20 cellular contexts compared by ENCODE assay signal in genomic region chr2:217383620-217384019, GRCh38.
DNase-seq lines count a peak whose midpoint lies in the region; ATAC-seq and TF ChIP-seq lines count a peak whose summit lies in the region.
"Had no signal": no experiment of that assay in that cellular context is flagged by ENCODE, and none has a peak within 500 bp of the region (broad histone marks: within the 10 kb centered on the region; RNA-seq: fewer than 3 reads in every experiment).

No MANE protein-coding gene starts in this region.

- TF ChIP-seq CTCF in fibroblast of villous mesenchyme (IDR thresholded peaks at IDR 0.05; ENCODE audit: insufficient read depth, low read depth, low read length) = no peak
- TF ChIP-seq CTCF in stomach (IDR thresholded peaks at IDR 0.05) = no peak

- no peak for TF ChIP-seq EP300 in stomach (IDR thresholded peaks at IDR 0.05)

- H3K27ac ChIP-seq in stomach = peak overlapping the region in 4 of 5 donors; percentile 18 to 34 (median 30)
- H3K27ac ChIP-seq: neutrophil, psoas muscle had no signal

- no peaks in the 10 kb centered on the region for H3K27me3 Mint-ChIP-seq in stimulated activated naive CD8-positive, alpha-beta T cell treated with anti-CD3 and anti-CD28 coated beads, Interleukin-15, amount 100 ng/mL, for 72 hours
- H3K27me3 Mint-ChIP-seq in T-helper 2 cell treated with Interferon-gamma antibody and Interleukin-4, amounts not matched to agents 5 μg/mL and 100 μg/mL, for 36 hours (ENCODE audit: low read depth) = peaks cover 2% of the 10 kb centered on the region
- H3K27me3 Mint-ChIP-seq: activated CD8-positive, alpha-beta T cell treated with anti-CD3 and anti-CD28 coated beads for 36 hours; CD4-positive, CD25-positive, alpha-beta regulatory T cell; memory B cell had no signal

- H3K4me1 ChIP-seq in stomach = no peaks in the 10 kb centered on the region

- no peaks in the 10 kb centered on the region for H3K36me3 Mint-ChIP-seq in T-helper 2 cell treated with Interferon-gamma antibody and Interleukin-4, amounts not matched to agents 5 μg/mL and 100 μg/mL, for 36 hours (ENCODE audit: low read depth)
- H3K36me3 Mint-ChIP-seq: activated naive CD8-positive, alpha-beta T cell treated with anti-CD3 and anti-CD28 coated beads for 36 hours; memory B cell; type B pancreatic cell had no signal

- H3K4me3 ChIP-seq in fibroblast of villous mesenchyme (ENCODE audit: low read depth, low read length) (no peak overlapping the region), stomach (no peak overlapping the region)
- H3K4me3 ChIP-seq: GM12878, psoas muscle had no signal

- intact Hi-C loops in stomach (cut with DNase I; ENCODE audit: low total_unique reads) = no loop called here

- no peak for TF ChIP-seq POLR2A in stomach (IDR thresholded peaks at IDR 0.05)

- H3K9me3 Mint-ChIP-seq in stimulated activated naive CD8-positive, alpha-beta T cell treated with anti-CD3 and anti-CD28 coated beads, Interleukin-15, amount 100 ng/mL, for 72 hours = peaks cover 5 to 7% of the 10 kb centered on the region in 2 donors
- H3K9me3 Mint-ChIP-seq in T-helper 2 cell treated with Interferon-gamma antibody and Interleukin-4, amounts not matched to agents 5 μg/mL and 100 μg/mL, for 36 hours = no peaks in the 10 kb centered on the region
- H3K9me3 Mint-ChIP-seq: activated CD8-positive, alpha-beta T cell treated with anti-CD3 and anti-CD28 coated beads for 36 hours; memory B cell had no signal

- DNase-seq in ELR (ENCODE audit: low read depth) (peak; percentile 20), M059J (ENCODE audit: low read depth) (peak; percentile 89), fibroblast of villous mesenchyme (ENCODE audit: low read depth) (peak; percentile 97), stomach (no peak), NCI-H1048 (lab: John Stamatoyannopoulos, UW) (no peak)
- no peak for DNase-seq in stimulated activated naive CD8-positive, alpha-beta T cell treated with anti-CD3 and anti-CD28 coated beads, Interleukin-15, amount 100 ng/mL, for 72 hours
- no peak for DNase-seq in T-helper 2 cell treated with Interferon-gamma antibody and Interleukin-4, amounts not matched to agents 5 μg/mL and 100 μg/mL, for 36 hours (ENCODE audit: low spot score)
- DNase-seq: activated CD4-positive, alpha-beta T cell treated with anti-CD3 and anti-CD28 coated beads for 1 hour; activated CD8-positive, alpha-beta T cell treated with anti-CD3 and anti-CD28 coated beads for 36 hours; activated naive CD8-positive, alpha-beta T cell treated with anti-CD3 and anti-CD28 coated beads for 36 hours; CD4-positive, CD25-positive, alpha-beta regulatory T cell; glutamatergic neuron; MV-4-11; NCI-H146; psoas muscle; T-helper 2 cell had no signal

- H3K27ac Mint-ChIP-seq in stimulated activated naive CD8-positive, alpha-beta T cell treated with anti-CD3 and anti-CD28 coated beads, Interleukin-15, amount 100 ng/mL, for 72 hours = no peak overlapping the region
- no peak overlapping the region for H3K27ac Mint-ChIP-seq in T-helper 2 cell treated with Interferon-gamma antibody and Interleukin-4, amounts not matched to agents 5 μg/mL and 100 μg/mL, for 36 hours
- H3K27ac Mint-ChIP-seq: activated CD8-positive, alpha-beta T cell treated with anti-CD3 and anti-CD28 coated beads for 36 hours; activated naive CD8-positive, alpha-beta T cell treated with anti-CD3 and anti-CD28 coated beads for 36 hours; CD4-positive, CD25-positive, alpha-beta regulatory T cell; memory B cell; type B pancreatic cell had no signal

- ATAC-seq in stimulated activated naive CD8-positive, alpha-beta T cell treated with anti-CD3 and anti-CD28 coated beads, Interleukin-15, amount 100 ng/mL, for 72 hours = no peak
- ATAC-seq: GM12878, psoas muscle had no signal

- no peaks in the 10 kb centered on the region for H3K27me3 ChIP-seq in stomach

- no peaks in the 10 kb centered on the region for H3K36me3 ChIP-seq in stomach
- H3K36me3 ChIP-seq: neutrophil had no signal

- H3K4me1 Mint-ChIP-seq in stimulated activated naive CD8-positive, alpha-beta T cell treated with anti-CD3 and anti-CD28 coated beads, Interleukin-15, amount 100 ng/mL, for 72 hours = peaks cover 22% of the 10 kb centered on the region
- no peaks in the 10 kb centered on the region for H3K4me1 Mint-ChIP-seq in T-helper 2 cell treated with Interferon-gamma antibody and Interleukin-4, amounts not matched to agents 5 μg/mL and 100 μg/mL, for 36 hours (ENCODE audit: low read depth)
- H3K4me1 Mint-ChIP-seq: CD4-positive, CD25-positive, alpha-beta regulatory T cell; memory B cell had no signal

- no peaks in the 10 kb centered on the region for H3K9me3 ChIP-seq in stomach
- H3K9me3 ChIP-seq: neutrophil, psoas muscle had no signal

- 42 to 56% (median 53%) methylated on average over 4 of the region's 4 CpGs for WGBS in stomach, 5 donors

- no peak overlapping the region for H3K4me3 Mint-ChIP-seq in stimulated activated naive CD8-positive, alpha-beta T cell treated with anti-CD3 and anti-CD28 coated beads, Interleukin-15, amount 100 ng/mL, for 72 hours
- no peak overlapping the region for H3K4me3 Mint-ChIP-seq in T-helper 2 cell treated with Interferon-gamma antibody and Interleukin-4, amounts not matched to agents 5 μg/mL and 100 μg/mL, for 36 hours
- H3K4me3 Mint-ChIP-seq: activated CD8-positive, alpha-beta T cell treated with anti-CD3 and anti-CD28 coated beads for 36 hours; activated naive CD8-positive, alpha-beta T cell treated with anti-CD3 and anti-CD28 coated beads for 36 hours; CD4-positive, CD25-positive, alpha-beta regulatory T cell; memory B cell; type B pancreatic cell had no signal

Comparison
In these comparisons a context has a peak if more than half of its experiments do, and no peak if none do; other contexts are left out.
1. DNase-seq: peak in ELR (single experiment), M059J (single experiment) and fibroblast of villous mesenchyme (single experiment); none in stomach (single experiment), NCI-H1048 (single experiment), stimulated activated naive CD8-positive, alpha-beta T cell treated with anti-CD3 and anti-CD28 coated beads, Interleukin-15, amount 100 ng/mL, for 72 hours (0 of 2) and T-helper 2 cell treated with Interferon-gamma antibody and Interleukin-4, amounts not matched to agents 5 μg/mL and 100 μg/mL, for 36 hours (single experiment).